1 cellular context compared by ENCODE assay signal in genomic region chr11:121722431-121723256, GRCh38.
TF ChIP-seq lines count a peak whose summit lies in the region.

No MANE protein-coding gene starts in this region.

TF ChIP-seq in H1, 55 proteins besides CTCF, POLR2A, EP300 and RAD21 (continued from another document):
- TF ChIP-seq ASH2L (IDR thresholded peaks at IDR 0.05; ENCODE audit: low read length): peak; percentile 71
- 0 out of 4 replicates have a peak, but pooled peaks of 1 of the 2 experiments have one; percentile 50 for TF ChIP-seq HDAC2 (IDR thresholded peaks at IDR 0.05; ENCODE audit: borderline replicate concordance in 1 of 2, low read depth in 2 of 2, low read length in 2 of 2)
- TF ChIP-seq POLR2AphosphoS5 (IDR thresholded peaks at IDR 0.05; ENCODE audit: low read depth, low read length): peak; percentile 36; the same call in 1 of the 2 replicates
